In genomic region chr9:28037968-28038367, GRCh38 we compare ENCODE assay signal across 34 cellular contexts.
"Had no signal": no experiment of that assay in that cellular context is flagged by ENCODE, and none has a peak within 500 bp of the region (broad histone marks: within the 10 kb centered on the region; RNA-seq: fewer than 3 reads in every experiment).

No MANE protein-coding gene starts in this region.

- H3K9me3 ChIP-seq: MG63 had no signal

- DNase-seq: Karpas-422, Kasumi-1, KG1, MG63, MM.1S, MV-4-11, NCI-H1048, NCI-H1092, NCI-H1092 treated with DMSO at 0.1 percent for 48 hours, NCI-H1105, NCI-H1105 treated with DMSO at 0.1 percent for 48 hours, NCI-H1417, NCI-H1417 treated with DMSO at 0.1 percent for 48 hours, NCI-H1436, NCI-H1436 treated with DMSO at 0.1 percent for 48 hours, NCI-H146, NCI-H1694, NCI-H1694 treated with DMSO at 0.1 percent for 48 hours, NCI-H187, NCI-H187 treated with DMSO at 0.1 percent for 48 hours, NCI-H1930, NCI-H2029, NCI-H2029 treated with DMSO at 0.1 percent for 48 hours, NCI-H2081, NCI-H2081 treated with DMSO at 0.1 percent for 48 hours, NCI-H2107, NCI-H2171, NCI-H2171 treated with DMSO at 0.1 percent for 48 hours, NCI-H2227 treated with DMSO at 0.1 percent for 48 hours, NCI-H226, NCI-H345, NCI-H446, NCI-H446 treated with DMSO at 0.1 percent for 48 hours had no signal

- H3K36me3 ChIP-seq: MG63 had no signal

- H3K9ac ChIP-seq: KMS-11 had no signal

- H3K27me3 ChIP-seq: MG63 had no signal

- H3K27ac ChIP-seq: KMS-11 had no signal

- H3K4me3 ChIP-seq: MG63 had no signal

- H3K4me2 ChIP-seq: KMS-11 had no signal
